Comparison of ENCODE assay signal across 10 cellular contexts in the genomic region with DNA sequence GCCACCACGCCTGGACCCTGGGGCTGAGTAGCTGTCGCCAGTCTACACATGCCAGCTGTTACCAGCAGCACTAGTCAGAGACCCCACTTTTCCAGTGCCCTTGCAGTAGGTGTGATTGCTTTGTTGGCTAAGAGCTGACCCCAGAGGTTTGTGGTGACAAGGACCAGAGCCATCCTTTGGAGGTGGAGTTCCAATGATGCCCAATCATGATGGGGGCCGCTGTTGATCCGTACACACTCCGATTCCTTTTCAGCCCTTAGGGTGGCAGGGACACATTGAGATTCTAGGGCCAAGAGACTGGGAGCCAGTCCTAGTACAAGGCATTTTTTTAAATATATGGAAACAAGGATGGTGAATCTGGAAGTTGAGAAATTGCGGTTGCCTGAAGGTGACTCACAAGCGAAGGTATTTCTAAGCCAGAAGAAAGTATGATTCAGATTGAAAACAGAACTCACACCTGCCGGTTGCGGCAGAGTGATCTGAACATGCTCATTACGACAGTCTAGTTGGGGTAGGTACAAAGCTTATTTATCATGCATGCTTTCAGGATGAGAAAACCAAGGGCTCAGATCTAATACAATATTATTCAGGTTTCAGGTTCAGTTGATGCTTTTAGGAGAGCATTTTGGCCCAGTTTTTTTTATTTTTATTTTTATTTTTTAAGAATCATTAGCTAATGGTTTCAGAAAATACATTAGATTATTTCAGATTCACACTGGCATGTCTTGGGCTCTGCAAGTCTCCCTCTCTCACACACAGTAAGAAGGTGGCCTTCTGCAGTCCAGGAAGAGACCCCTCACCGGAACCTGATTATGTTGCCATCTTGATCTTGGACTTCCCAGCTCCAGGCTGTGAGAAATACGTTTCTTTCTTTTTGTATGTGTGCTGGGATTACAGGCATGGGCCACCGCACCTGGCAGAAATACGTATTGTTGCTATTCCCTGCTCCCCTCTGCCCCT. TPM values are rescaled to one million over a fixed set of nuclear protein-coding genes. Genes with fewer than 3 reads are reported as not detected.
DNase-seq lines count a peak whose midpoint lies in the region; ATAC-seq lines count a peak whose summit lies in the region.
"Had no signal": no experiment of that assay in that cellular context is flagged by ENCODE, and none has a peak within 500 bp of the region (broad histone marks: within the 10 kb centered on the region; RNA-seq: fewer than 3 reads in every experiment).

No MANE protein-coding gene starts in this region.

- DNase-seq in activated T-cell treated with anti-CD3 and anti-CD28 coated beads, Interleukin-2, amount 50 U/mL, for 24 hours: peak; percentile 35
- DNase-seq in activated T-cell treated with anti-CD3 and anti-CD28 coated beads for 4 hours (no peak), NCI-H2171 treated with DMSO at 0.1 percent for 48 hours (lab: John Stamatoyannopoulos, UW) (no peak), COLO668 (lab: John Stamatoyannopoulos, UW; ENCODE audit: unreplicated experiment) (no peak)
- DNase-seq in activated T-cell treated with anti-CD3 and anti-CD28 coated beads, Interleukin-2, amount 50 U/mL, for 72 hours: peak; percentile 23 to 43
- no peak for DNase-seq in effector memory CD8-positive, alpha-beta T cell
- DNase-seq: BE2C, SK-N-SH had no signal

- peak; percentile 95 for ATAC-seq in HG03064 (IDR thresholded peaks at IDR 0.05; ENCODE audit: low read depth, unreplicated experiment)
- peak; percentile 91 to 94 for ATAC-seq in activated T-cell treated with anti-CD3 and anti-CD28 coated beads, Interleukin-2, amount 50 U/mL, for 72 hours (replicated peaks in 1 of 2)
- ATAC-seq in stimulated activated memory B cell treated with anti-CD40 and anti-IgM and Interleukin-4, amounts not matched to agents 10 μg/mL and 1 μg/mL and 100 μg/mL, for 72 hours: peak; percentile 62
- ATAC-seq in effector memory CD8-positive, alpha-beta T cell (replicated peaks): no peak

- no peaks in the 10 kb centered on the region for H3K9me3 Mint-ChIP-seq in activated T-cell treated with anti-CD3 and anti-CD28 coated beads, Interleukin-2, amount 50 U/mL, for 24 hours
- H3K9me3 Mint-ChIP-seq in activated T-cell treated with anti-CD3 and anti-CD28 coated beads, Interleukin-2, amount 50 U/mL, for 72 hours: no peaks in the 10 kb centered on the region
- H3K9me3 Mint-ChIP-seq in stimulated activated memory B cell treated with anti-CD40 and anti-IgM and Interleukin-4, amounts not matched to agents 10 μg/mL and 1 μg/mL and 100 μg/mL, for 72 hours: no peaks in the 10 kb centered on the region
- no peaks in the 10 kb centered on the region for H3K9me3 Mint-ChIP-seq in effector memory CD8-positive, alpha-beta T cell

- H3K27me3 Mint-ChIP-seq in activated T-cell treated with anti-CD3 and anti-CD28 coated beads, Interleukin-2, amount 50 U/mL, for 24 hours: peaks cover 76% of the 10 kb centered on the region
- H3K27me3 Mint-ChIP-seq in activated T-cell treated with anti-CD3 and anti-CD28 coated beads, Interleukin-2, amount 50 U/mL, for 72 hours (ENCODE audit: low read depth): peaks cover 64% of the 10 kb centered on the region
- peaks cover 8% of the 10 kb centered on the region for H3K27me3 Mint-ChIP-seq in stimulated activated memory B cell treated with anti-CD40 and anti-IgM and Interleukin-4, amounts not matched to agents 10 μg/mL and 1 μg/mL and 100 μg/mL, for 72 hours
- peaks cover 11 to 18% of the 10 kb centered on the region in 2 donors for H3K27me3 Mint-ChIP-seq in effector memory CD8-positive, alpha-beta T cell

- no peak overlapping the region for H3K27ac Mint-ChIP-seq in activated T-cell treated with anti-CD3 and anti-CD28 coated beads, Interleukin-2, amount 50 U/mL, for 24 hours
- H3K27ac Mint-ChIP-seq in activated T-cell treated with anti-CD3 and anti-CD28 coated beads, Interleukin-2, amount 50 U/mL, for 72 hours: no peak overlapping the region
- H3K27ac Mint-ChIP-seq in stimulated activated memory B cell treated with anti-CD40 and anti-IgM and Interleukin-4, amounts not matched to agents 10 μg/mL and 1 μg/mL and 100 μg/mL, for 72 hours: no peak overlapping the region
- H3K27ac Mint-ChIP-seq in effector memory CD8-positive, alpha-beta T cell: no peak overlapping the region

- H3K4me1 Mint-ChIP-seq in activated T-cell treated with anti-CD3 and anti-CD28 coated beads, Interleukin-2, amount 50 U/mL, for 24 hours (ENCODE audit: low read depth): peaks cover 10% of the 10 kb centered on the region
- H3K4me1 Mint-ChIP-seq in activated T-cell treated with anti-CD3 and anti-CD28 coated beads, Interleukin-2, amount 50 U/mL, for 72 hours (ENCODE audit: low read depth): peaks cover 12% of the 10 kb centered on the region
- peaks cover 6% of the 10 kb centered on the region for H3K4me1 Mint-ChIP-seq in stimulated activated memory B cell treated with anti-CD40 and anti-IgM and Interleukin-4, amounts not matched to agents 10 μg/mL and 1 μg/mL and 100 μg/mL, for 72 hours
- H3K4me1 Mint-ChIP-seq in effector memory CD8-positive, alpha-beta T cell (ENCODE audit: low read depth in 2 of 2): no peaks in the 10 kb centered on the region

- no peaks in the 10 kb centered on the region for H3K36me3 Mint-ChIP-seq in activated T-cell treated with anti-CD3 and anti-CD28 coated beads, Interleukin-2, amount 50 U/mL, for 24 hours (ENCODE audit: low read depth)
- H3K36me3 Mint-ChIP-seq in activated T-cell treated with anti-CD3 and anti-CD28 coated beads, Interleukin-2, amount 50 U/mL, for 72 hours (ENCODE audit: insufficient read depth in 2 of 2): no peaks in the 10 kb centered on the region
- H3K36me3 Mint-ChIP-seq in stimulated activated memory B cell treated with anti-CD40 and anti-IgM and Interleukin-4, amounts not matched to agents 10 μg/mL and 1 μg/mL and 100 μg/mL, for 72 hours: no peaks in the 10 kb centered on the region
- H3K36me3 Mint-ChIP-seq in effector memory CD8-positive, alpha-beta T cell (ENCODE audit: insufficient read depth): no peaks in the 10 kb centered on the region

- H3K4me3 Mint-ChIP-seq in activated T-cell treated with anti-CD3 and anti-CD28 coated beads, Interleukin-2, amount 50 U/mL, for 24 hours: no peak overlapping the region
- H3K4me3 Mint-ChIP-seq in activated T-cell treated with anti-CD3 and anti-CD28 coated beads, Interleukin-2, amount 50 U/mL, for 72 hours: no peak overlapping the region
- H3K4me3 Mint-ChIP-seq in stimulated activated memory B cell treated with anti-CD40 and anti-IgM and Interleukin-4, amounts not matched to agents 10 μg/mL and 1 μg/mL and 100 μg/mL, for 72 hours: no peak overlapping the region
- H3K4me3 Mint-ChIP-seq in effector memory CD8-positive, alpha-beta T cell: no peak overlapping the region

RNA-seq across cellular contexts. Expression of a gene that starts 43.4 kb away (rescaled TPM):
- total RNA-seq in activated T-cell treated with anti-CD3 and anti-CD28 coated beads, Interleukin-2, amount 50 U/mL, for 72 hours: under 1 TPM in 1 of 2 donors, not detected in 1; 0.29 TPM

Comparison
In these comparisons a context has a peak if more than half of its experiments do, and no peak if none do; other contexts are left out.
1. DNase-seq: peak in activated T-cell treated with anti-CD3 and anti-CD28 coated beads, Interleukin-2, amount 50 U/mL, for 24 hours (single experiment) and activated T-cell treated with anti-CD3 and anti-CD28 coated beads, Interleukin-2, amount 50 U/mL, for 72 hours (2 of 2); none in activated T-cell treated with anti-CD3 and anti-CD28 coated beads for 4 hours (single experiment), NCI-H2171 treated with DMSO at 0.1 percent for 48 hours (single experiment), COLO668 (single experiment) and effector memory CD8-positive, alpha-beta T cell (0 of 3).